15 cellular contexts compared by ENCODE assay signal in the genomic region with DNA sequence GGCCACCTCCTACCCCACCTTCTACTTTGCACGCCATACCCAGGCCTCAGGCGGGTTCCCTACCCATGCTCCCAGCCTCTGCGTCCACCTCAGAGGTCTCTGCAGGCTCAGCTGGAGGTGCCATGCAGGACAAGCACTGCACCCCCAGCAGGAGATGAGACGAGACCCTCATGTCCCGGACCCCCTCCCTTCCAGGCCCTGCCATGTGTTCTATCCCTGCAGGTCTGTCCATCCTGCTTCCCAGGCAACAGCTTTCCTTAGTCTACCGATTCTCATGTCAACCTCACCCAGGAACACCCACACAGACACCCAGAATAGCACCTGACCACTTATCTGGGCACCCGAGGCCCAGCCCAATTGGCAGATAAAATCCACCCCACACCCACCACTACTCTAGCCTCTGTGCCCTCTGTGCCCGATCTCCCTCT. TPM values are rescaled to one million over a fixed set of nuclear protein-coding genes. Genes with fewer than 3 reads are reported as not detected.
A peak's percentile ranks its signal among the peaks of the same experiment; 100 is the strongest.
DNase-seq lines count a peak whose midpoint lies in the region; ATAC-seq lines count a peak whose summit lies in the region.
"Had no signal": no experiment of that assay in that cellular context is flagged by ENCODE, and none has a peak within 500 bp of the region (broad histone marks: within the 10 kb centered on the region; RNA-seq: fewer than 3 reads in every experiment).

No MANE protein-coding gene starts in this region.

- H3K4me1 Mint-ChIP-seq in CD8-positive, alpha-beta memory T cell, result peaks cover 90 to 99% (median 96%) of the 10 kb centered on the region in 3 donors
- H3K4me1 Mint-ChIP-seq in activated naive CD8-positive, alpha-beta T cell treated with anti-CD3 and anti-CD28 coated beads, Interleukin-2, amount 50 U/mL, for 24 hours, result peaks cover 99% of the 10 kb centered on the region
- peaks cover 75 to 88% (median 79%) of the 10 kb centered on the region in 3 donors for H3K4me1 Mint-ChIP-seq in naive B cell

- no peak for DNase-seq in CD8-positive, alpha-beta memory T cell
- no peak for DNase-seq in activated naive CD8-positive, alpha-beta T cell treated with anti-CD3 and anti-CD28 coated beads, Interleukin-2, amount 50 U/mL, for 24 hours
- DNase-seq in naive B cell (no peak), dermis blood vessel endothelial cell (no peak), H4 (ENCODE audit: low spot score) (no peak), sciatic nerve (ENCODE audit: low spot score) (no peak)
- DNase-seq: NCI-H510A treated with DMSO at 0.1 percent for 48 hours, SK-N-SH, small intestine had no signal

- no peaks in the 10 kb centered on the region for H3K9me3 Mint-ChIP-seq in CD8-positive, alpha-beta memory T cell
- H3K9me3 Mint-ChIP-seq in activated naive CD8-positive, alpha-beta T cell treated with anti-CD3 and anti-CD28 coated beads, Interleukin-2, amount 50 U/mL, for 24 hours, result no peaks in the 10 kb centered on the region
- no peaks in the 10 kb centered on the region for H3K9me3 Mint-ChIP-seq in naive B cell

- no peak overlapping the region for H3K4me3 ChIP-seq in BLaER1
- H3K4me3 ChIP-seq in CD8-positive, alpha-beta memory T cell (ENCODE audit: low read length), result no peak overlapping the region
- H3K4me3 ChIP-seq: breast epithelium, gastroesophageal sphincter had no signal

- ATAC-seq in activated naive CD8-positive, alpha-beta T cell treated with anti-CD3 and anti-CD28 coated beads, Interleukin-2, amount 50 U/mL, for 24 hours, result no peak
- ATAC-seq in naive B cell (ENCODE audit: low read depth in 2 of 2) (no peak), sciatic nerve (no peak), HG03097 (IDR thresholded peaks at IDR 0.05; ENCODE audit: low FRiP score, unreplicated experiment) (no peak)
- ATAC-seq: gastroesophageal sphincter had no signal

- POLR2A ChIA-PET in CD8-positive, alpha-beta memory T cell (lab: Charles Lee), result no interaction called here

- H3K36me3 ChIP-seq in BLaER1, result peaks cover 63% of the 10 kb centered on the region
- peaks cover 20% of the 10 kb centered on the region for H3K36me3 ChIP-seq in CD8-positive, alpha-beta memory T cell (ENCODE audit: insufficient read depth, low read length)
- H3K36me3 ChIP-seq: gastroesophageal sphincter had no signal

- H3K4me1 ChIP-seq in BLaER1, result peaks cover 94% of the 10 kb centered on the region
- peaks cover 100% of the 10 kb centered on the region for H3K4me1 ChIP-seq in CD8-positive, alpha-beta memory T cell (ENCODE audit: insufficient read depth, low read length)
- H3K4me1 ChIP-seq: breast epithelium had no signal

- CTCF ChIA-PET in CD8-positive, alpha-beta memory T cell (lab: Charles Lee), result interaction anchor here (2.0 to 6.6 kb wide), 3 partner anchors 11 to 103 kb away, joined by 8 to 37 read pairs (median 30); no protein-coding TSS in a partner anchor

- H3K9me3 ChIP-seq in BLaER1, result no peaks in the 10 kb centered on the region
- H3K9me3 ChIP-seq in CD8-positive, alpha-beta memory T cell (ENCODE audit: low read length), result no peaks in the 10 kb centered on the region
- H3K9me3 ChIP-seq: breast epithelium, gastroesophageal sphincter, SK-N-SH had no signal

- H3K36me3 Mint-ChIP-seq in CD8-positive, alpha-beta memory T cell, result peaks cover 4 to 84% (median 8%) of the 10 kb centered on the region in 3 donors
- H3K36me3 Mint-ChIP-seq in activated naive CD8-positive, alpha-beta T cell treated with anti-CD3 and anti-CD28 coated beads, Interleukin-2, amount 50 U/mL, for 24 hours (ENCODE audit: low read depth), result peaks cover 40% of the 10 kb centered on the region
- peaks cover 0 to 5% of the 10 kb centered on the region in 2 donors for H3K36me3 Mint-ChIP-seq in naive B cell

- 0 out of 2 replicates have a peak overlapping the region, but pooled peaks have one; percentile 0 for H3K9ac ChIP-seq in BLaER1
- H3K9ac ChIP-seq: SK-N-SH had no signal

- intact Hi-C loops in sciatic nerve (cut with DNase I), result no loop called here

- H4K20me1 ChIP-seq in BLaER1, result peaks cover 100% of the 10 kb centered on the region

- H3K4me2 ChIP-seq in BLaER1, result peak overlapping the region; percentile 83
- H3K4me2 ChIP-seq: SK-N-SH had no signal

- H3K27ac Mint-ChIP-seq in CD8-positive, alpha-beta memory T cell, result peak overlapping the region; percentile 79 to 99 (median 97)
- H3K27ac Mint-ChIP-seq in activated naive CD8-positive, alpha-beta T cell treated with anti-CD3 and anti-CD28 coated beads, Interleukin-2, amount 50 U/mL, for 24 hours, result peak overlapping the region; percentile 93
- peak overlapping the region in 4 of 6 donors; percentile 21 to 94 (median 72) for H3K27ac Mint-ChIP-seq in naive B cell

- no peaks in the 10 kb centered on the region for H3K27me3 ChIP-seq in BLaER1
- H3K27me3 ChIP-seq in CD8-positive, alpha-beta memory T cell (ENCODE audit: insufficient read depth, low read length, poor library complexity, severe bottlenecking), result no peaks in the 10 kb centered on the region
- H3K27me3 ChIP-seq: breast epithelium, gastroesophageal sphincter had no signal

- peaks cover 0 to 2% of the 10 kb centered on the region in 2 donors for H3K27me3 Mint-ChIP-seq in CD8-positive, alpha-beta memory T cell
- H3K27me3 Mint-ChIP-seq in activated naive CD8-positive, alpha-beta T cell treated with anti-CD3 and anti-CD28 coated beads, Interleukin-2, amount 50 U/mL, for 24 hours, result no peaks in the 10 kb centered on the region
- H3K27me3 Mint-ChIP-seq in naive B cell, result no peaks in the 10 kb centered on the region
- H3K27me3 Mint-ChIP-seq: B cell had no signal

- H3K4me3 Mint-ChIP-seq in CD8-positive, alpha-beta memory T cell, result peak overlapping the region in 6 of 7 donors; percentile 27 to 82 (median 70)
- no peak overlapping the region for H3K4me3 Mint-ChIP-seq in activated naive CD8-positive, alpha-beta T cell treated with anti-CD3 and anti-CD28 coated beads, Interleukin-2, amount 50 U/mL, for 24 hours
- H3K4me3 Mint-ChIP-seq in naive B cell, result no peak overlapping the region
- H3K4me3 Mint-ChIP-seq: B cell had no signal

- H3K27ac ChIP-seq in BLaER1, result 0 out of 2 replicates have a peak overlapping the region, but pooled peaks have one; percentile 44
- H3K27ac ChIP-seq in CD8-positive, alpha-beta memory T cell (ENCODE audit: low read depth, low read length), result no peak overlapping the region
- H3K27ac ChIP-seq: breast epithelium, gastroesophageal sphincter, VCaP had no signal

RNA-seq across cellular contexts. Expression of a gene that starts 52.1 kb away (rescaled TPM):
- 100 to 1,000 TPM; 238 to 243 TPM for total RNA-seq in CD8-positive, alpha-beta memory T cell
- polyA plus RNA-seq in CD8-positive, alpha-beta memory T cell, result 227 TPM
- 10 to 100 TPM; 13.4 to 38.2 (median 21.5) TPM for polyA plus RNA-seq in naive B cell (ENCODE audit: low read depth in 6 of 6)
- total RNA-seq in dermis blood vessel endothelial cell, result 2.9 and 8.1 TPM in 2 replicates
- total RNA-seq in H4 (2014; rRNA removed; shearing (Covaris generic)), result 4.8 and 6.3 TPM in 2 replicates
- total RNA-seq in sciatic nerve, result 35.8 TPM

Comparison
In these comparisons a context has a peak if more than half of its experiments do, and no peak if none do; other contexts are left out.
1. H3K4me3 Mint-ChIP-seq: peak in CD8-positive, alpha-beta memory T cell (6 of 7); none in activated naive CD8-positive, alpha-beta T cell treated with anti-CD3 and anti-CD28 coated beads, Interleukin-2, amount 50 U/mL, for 24 hours (single experiment) and naive B cell (0 of 8).
2. Peak in every context shown above with its lines, with median percentiles within 50 percentile points of each other: H3K27ac Mint-ChIP-seq.